8 cellular contexts compared by ENCODE assay signal in genomic region chr12:2794261-2794735, GRCh38. TPM values are rescaled to one million over a fixed set of nuclear protein-coding genes. Genes with fewer than 3 reads are reported as not detected.
DNase-seq lines count a peak whose midpoint lies in the region; ATAC-seq, FAIRE-seq and TF ChIP-seq lines count a peak whose summit lies in the region.

No MANE protein-coding gene starts in this region.

- peak overlapping the region; percentile 73 for H2AFZ ChIP-seq in OCI-LY7 (ENCODE audit: low read length)

- H3K79me2 ChIP-seq in OCI-LY7 (ENCODE audit: insufficient read depth, low read depth, low read length), result peaks cover 29% of the 10 kb centered on the region

- H3K36me3 ChIP-seq in OCI-LY7 (ENCODE audit: insufficient read depth, low read length) (peaks cover 35% of the 10 kb centered on the region), small intestine (ENCODE audit: control insufficient read depth in 2 of 2, insufficient read depth in 2 of 2, low read length in 2 of 2) (peaks cover 0 to 6% of the 10 kb centered on the region in 2 donors)

- FAIRE-seq in small intestine (lab: Jason Lieb, UNC), result no peak

- H3K9me2 ChIP-seq in OCI-LY7 (ENCODE audit: insufficient read depth, low read length), result no peaks in the 10 kb centered on the region

- intact Hi-C loops in Right ventricle myocardium inferior (cut with DNase I) (loop anchor here (10.0 kb wide), 1 partner anchor 999 kb away; no protein-coding TSS in a partner anchor), cardiac septum (cut with DNase I) (no loop called here), OCI-LY7 (cut with micrococcal nuclease; ENCODE audit: unreplicated experiment) (no loop called here)

- H3K4me1 ChIP-seq in OCI-LY7 (ENCODE audit: insufficient read depth, low read length, poor library complexity, severe bottlenecking) (peaks cover 21% of the 10 kb centered on the region), small intestine (ENCODE audit: control insufficient read depth in 2 of 2, insufficient read depth in 1 of 2, low read depth in 1 of 2, low read length in 1 of 2) (no peaks in the 10 kb centered on the region)

- TF ChIP-seq CTCF in OCI-LY7 (conservative IDR thresholded peaks at IDR 0.05; ENCODE audit: low read length) (no peak), cardiac fibroblast (IDR thresholded peaks at IDR 0.05; ENCODE audit: low read depth, low read length) (no peak)

- WGBS in small intestine, 3 donors, result 3 to 13% (median 13%) methylated on average over 39 to 43 of the region's 43 CpGs

- CTCF ChIA-PET in OCI-LY7 (lab: Charles Lee; ENCODE audit: unreplicated experiment), result no interaction called here

- no TSS peak for BruUV-seq in OCI-LY7 (replicated peaks; lab: Mats Ljungman, UMichigan)

- H3K27me3 ChIP-seq in small intestine (ENCODE audit: control insufficient read depth in 2 of 2, insufficient read depth in 2 of 2, low read length in 2 of 2), result no peaks in the 10 kb centered on the region

- H3K4me3 ChIP-seq in OCI-LY7 (ENCODE audit: low read depth, low read length, poor library complexity, severe bottlenecking) (peak overlapping the region; percentile 98), cardiac fibroblast (replicated peaks in 1 of 2; ENCODE audit: low read depth in 2 of 2, low read length in 2 of 2) (peak overlapping the region; percentile 65 to 80), small intestine (ENCODE audit: low read depth in 1 of 2, low read length in 2 of 2) (peak overlapping the region; percentile 77 to 80)

- H4K20me1 ChIP-seq in OCI-LY7 (ENCODE audit: insufficient read depth, low read length), result peaks cover 23% of the 10 kb centered on the region

- H3K27ac ChIP-seq in OCI-LY7 (ENCODE audit: low read depth, low read length, poor library complexity, severe bottlenecking) (no peak overlapping the region), small intestine (ENCODE audit: low read depth in 1 of 2, low read length in 1 of 2) (peak overlapping the region in 1 of 2 donors; percentile 32)

- H3K4me2 ChIP-seq in OCI-LY7 (ENCODE audit: low read length), result peak overlapping the region; percentile 89

- DNase-seq in Right ventricle myocardium inferior (ENCODE audit: missing footprints) (peak; percentile 72), cardiac septum (ENCODE audit: low spot score) (no peak), OCI-LY7 (ENCODE audit: low spot score) (peak; percentile 7), cardiac fibroblast (ENCODE audit: low read depth in 2 of 2) (peak in 1 of 2 donors; percentile 49), islet precursor cell (peak; percentile 86), small intestine (no peak), A172 (ENCODE audit: low spot score) (no peak), kidney tubule cell (ENCODE audit: low spot score) (no peak)

- peak; percentile 19 for ATAC-seq in Right ventricle myocardium inferior

- H3K9me3 ChIP-seq in OCI-LY7 (ENCODE audit: low read length) (no peaks in the 10 kb centered on the region), small intestine (ENCODE audit: control insufficient read depth, low read depth) (no peaks in the 10 kb centered on the region)

- POLR2A ChIA-PET in OCI-LY7 (lab: Charles Lee), result no interaction called here

RNA-seq across cellular contexts. Expression of gene FKBP4, which starts 0.5 kb away (rescaled TPM):
- total RNA-seq in Right ventricle myocardium inferior (64.1 TPM), cardiac septum (36.5 TPM), OCI-LY7 (2022) (110 and 131 TPM in 2 replicates)
- total RNA-seq in OCI-LY7 (2014; rRNA removed; shearing (Covaris generic)), result 70.3 and 86.7 TPM in 2 replicates
- 10 to 100 TPM; 20.3 to 37.0 (median 31.8) TPM for polyA plus RNA-seq in small intestine
- total RNA-seq in A172 (2014; rRNA removed; shearing (Covaris generic)), result 45.5 and 47.1 TPM in 2 replicates

RNA-seq across cellular contexts. Expression of gene ITFG2, which starts 18.2 kb away (rescaled TPM):
- 11.4 TPM for total RNA-seq in Right ventricle myocardium inferior
- total RNA-seq in cardiac septum, result 13.9 TPM
- 37.4 and 55.2 TPM in 2 replicates for total RNA-seq in OCI-LY7 (2014; rRNA removed; shearing (Covaris generic))
- 42.0 and 56.9 TPM in 2 replicates for total RNA-seq in OCI-LY7 (2022)
- polyA plus RNA-seq in small intestine, result 10 to 100 TPM; 17.0 to 27.0 (median 17.7) TPM
- 7.2 and 23.4 TPM in 2 replicates for total RNA-seq in A172 (2014; rRNA removed; shearing (Covaris generic))

RNA-seq across cellular contexts. Expression of gene NRIP2, which starts 40.5 kb away (rescaled TPM):
- total RNA-seq in Right ventricle myocardium inferior, result 3.2 TPM
- 2.9 TPM for total RNA-seq in cardiac septum
- not detected in 2 replicates for total RNA-seq in OCI-LY7 (2014; rRNA removed; shearing (Covaris generic))
- not detected in 2 replicates for total RNA-seq in OCI-LY7 (2022)
- 1 to 10 TPM in 1 of 3 donors, under 1 TPM in 1, not detected in 1; 0.22 to 3.1 TPM for polyA plus RNA-seq in small intestine
- not detected in 2 replicates for total RNA-seq in A172 (2014; rRNA removed; shearing (Covaris generic))

Comparison
In these comparisons a context has a peak if more than half of its experiments do, and no peak if none do; other contexts are left out.
1. DNase-seq: peak in Right ventricle myocardium inferior (single experiment), OCI-LY7 (single experiment) and islet precursor cell (single experiment); none in cardiac septum (single experiment), small intestine (single experiment), A172 (single experiment) and kidney tubule cell (single experiment).
2. Peak in every context shown above with its lines, with median percentiles within 50 percentile points of each other: H3K4me3 ChIP-seq.